In the genomic region with DNA sequence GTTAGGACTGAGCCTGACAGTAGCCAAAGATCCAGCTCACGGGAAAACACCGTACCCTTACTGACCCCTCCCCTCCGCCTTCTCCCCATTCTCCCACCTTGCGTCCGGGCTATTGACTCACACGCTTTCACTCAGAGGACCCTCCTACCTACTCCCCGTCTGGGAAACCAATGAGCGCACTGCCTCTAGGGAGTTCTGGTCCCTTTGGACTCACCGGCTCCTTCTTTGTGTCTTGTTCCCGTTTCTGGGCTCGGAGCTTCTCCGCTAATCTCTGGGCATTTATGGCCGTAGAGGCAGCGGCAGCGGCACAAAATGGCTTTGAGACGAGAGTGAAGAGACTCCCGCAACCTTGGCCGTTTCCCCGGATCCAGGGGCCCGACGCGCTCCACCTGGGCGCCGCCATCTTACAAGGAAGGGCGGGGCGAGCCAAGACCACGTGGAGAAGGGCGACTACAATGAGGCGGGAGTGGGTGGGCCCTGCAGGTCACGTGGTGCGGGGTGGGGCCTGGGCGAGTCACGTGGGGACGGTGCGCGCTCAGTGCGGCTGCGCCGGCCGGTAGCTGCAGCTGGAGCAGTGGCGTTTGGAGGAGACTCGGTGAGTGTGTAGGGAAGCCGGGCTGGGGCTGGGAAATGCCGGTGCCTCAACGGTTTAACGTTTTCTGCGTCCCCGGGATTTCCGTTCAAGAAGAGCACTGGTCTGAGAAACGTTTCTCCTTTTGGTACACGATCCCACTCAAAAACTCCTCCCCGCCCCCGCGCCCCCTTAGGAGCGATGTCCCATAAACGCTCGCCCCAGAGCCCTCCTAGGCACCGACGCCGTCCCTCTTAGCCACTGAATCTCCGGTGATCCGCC, we compare ENCODE assay signal across 1 cellular context.
TF ChIP-seq lines count a peak whose summit lies in the region.

FAM118B (plus strand) TSS at position 547 of the 853 bp plus-strand sequence. CDS start 23,220 bp downstream, outside the sequence.
RPUSD4 (minus strand) TSS at position 415 of the 853 bp plus-strand sequence; CDS start at position 403, 12 bp downstream.

TF ChIP-seq in K562, 482 proteins besides CTCF, POLR2A, EP300 and RAD21 (continued from another document and continues in another):
- TF ChIP-seq, protein P1, sequence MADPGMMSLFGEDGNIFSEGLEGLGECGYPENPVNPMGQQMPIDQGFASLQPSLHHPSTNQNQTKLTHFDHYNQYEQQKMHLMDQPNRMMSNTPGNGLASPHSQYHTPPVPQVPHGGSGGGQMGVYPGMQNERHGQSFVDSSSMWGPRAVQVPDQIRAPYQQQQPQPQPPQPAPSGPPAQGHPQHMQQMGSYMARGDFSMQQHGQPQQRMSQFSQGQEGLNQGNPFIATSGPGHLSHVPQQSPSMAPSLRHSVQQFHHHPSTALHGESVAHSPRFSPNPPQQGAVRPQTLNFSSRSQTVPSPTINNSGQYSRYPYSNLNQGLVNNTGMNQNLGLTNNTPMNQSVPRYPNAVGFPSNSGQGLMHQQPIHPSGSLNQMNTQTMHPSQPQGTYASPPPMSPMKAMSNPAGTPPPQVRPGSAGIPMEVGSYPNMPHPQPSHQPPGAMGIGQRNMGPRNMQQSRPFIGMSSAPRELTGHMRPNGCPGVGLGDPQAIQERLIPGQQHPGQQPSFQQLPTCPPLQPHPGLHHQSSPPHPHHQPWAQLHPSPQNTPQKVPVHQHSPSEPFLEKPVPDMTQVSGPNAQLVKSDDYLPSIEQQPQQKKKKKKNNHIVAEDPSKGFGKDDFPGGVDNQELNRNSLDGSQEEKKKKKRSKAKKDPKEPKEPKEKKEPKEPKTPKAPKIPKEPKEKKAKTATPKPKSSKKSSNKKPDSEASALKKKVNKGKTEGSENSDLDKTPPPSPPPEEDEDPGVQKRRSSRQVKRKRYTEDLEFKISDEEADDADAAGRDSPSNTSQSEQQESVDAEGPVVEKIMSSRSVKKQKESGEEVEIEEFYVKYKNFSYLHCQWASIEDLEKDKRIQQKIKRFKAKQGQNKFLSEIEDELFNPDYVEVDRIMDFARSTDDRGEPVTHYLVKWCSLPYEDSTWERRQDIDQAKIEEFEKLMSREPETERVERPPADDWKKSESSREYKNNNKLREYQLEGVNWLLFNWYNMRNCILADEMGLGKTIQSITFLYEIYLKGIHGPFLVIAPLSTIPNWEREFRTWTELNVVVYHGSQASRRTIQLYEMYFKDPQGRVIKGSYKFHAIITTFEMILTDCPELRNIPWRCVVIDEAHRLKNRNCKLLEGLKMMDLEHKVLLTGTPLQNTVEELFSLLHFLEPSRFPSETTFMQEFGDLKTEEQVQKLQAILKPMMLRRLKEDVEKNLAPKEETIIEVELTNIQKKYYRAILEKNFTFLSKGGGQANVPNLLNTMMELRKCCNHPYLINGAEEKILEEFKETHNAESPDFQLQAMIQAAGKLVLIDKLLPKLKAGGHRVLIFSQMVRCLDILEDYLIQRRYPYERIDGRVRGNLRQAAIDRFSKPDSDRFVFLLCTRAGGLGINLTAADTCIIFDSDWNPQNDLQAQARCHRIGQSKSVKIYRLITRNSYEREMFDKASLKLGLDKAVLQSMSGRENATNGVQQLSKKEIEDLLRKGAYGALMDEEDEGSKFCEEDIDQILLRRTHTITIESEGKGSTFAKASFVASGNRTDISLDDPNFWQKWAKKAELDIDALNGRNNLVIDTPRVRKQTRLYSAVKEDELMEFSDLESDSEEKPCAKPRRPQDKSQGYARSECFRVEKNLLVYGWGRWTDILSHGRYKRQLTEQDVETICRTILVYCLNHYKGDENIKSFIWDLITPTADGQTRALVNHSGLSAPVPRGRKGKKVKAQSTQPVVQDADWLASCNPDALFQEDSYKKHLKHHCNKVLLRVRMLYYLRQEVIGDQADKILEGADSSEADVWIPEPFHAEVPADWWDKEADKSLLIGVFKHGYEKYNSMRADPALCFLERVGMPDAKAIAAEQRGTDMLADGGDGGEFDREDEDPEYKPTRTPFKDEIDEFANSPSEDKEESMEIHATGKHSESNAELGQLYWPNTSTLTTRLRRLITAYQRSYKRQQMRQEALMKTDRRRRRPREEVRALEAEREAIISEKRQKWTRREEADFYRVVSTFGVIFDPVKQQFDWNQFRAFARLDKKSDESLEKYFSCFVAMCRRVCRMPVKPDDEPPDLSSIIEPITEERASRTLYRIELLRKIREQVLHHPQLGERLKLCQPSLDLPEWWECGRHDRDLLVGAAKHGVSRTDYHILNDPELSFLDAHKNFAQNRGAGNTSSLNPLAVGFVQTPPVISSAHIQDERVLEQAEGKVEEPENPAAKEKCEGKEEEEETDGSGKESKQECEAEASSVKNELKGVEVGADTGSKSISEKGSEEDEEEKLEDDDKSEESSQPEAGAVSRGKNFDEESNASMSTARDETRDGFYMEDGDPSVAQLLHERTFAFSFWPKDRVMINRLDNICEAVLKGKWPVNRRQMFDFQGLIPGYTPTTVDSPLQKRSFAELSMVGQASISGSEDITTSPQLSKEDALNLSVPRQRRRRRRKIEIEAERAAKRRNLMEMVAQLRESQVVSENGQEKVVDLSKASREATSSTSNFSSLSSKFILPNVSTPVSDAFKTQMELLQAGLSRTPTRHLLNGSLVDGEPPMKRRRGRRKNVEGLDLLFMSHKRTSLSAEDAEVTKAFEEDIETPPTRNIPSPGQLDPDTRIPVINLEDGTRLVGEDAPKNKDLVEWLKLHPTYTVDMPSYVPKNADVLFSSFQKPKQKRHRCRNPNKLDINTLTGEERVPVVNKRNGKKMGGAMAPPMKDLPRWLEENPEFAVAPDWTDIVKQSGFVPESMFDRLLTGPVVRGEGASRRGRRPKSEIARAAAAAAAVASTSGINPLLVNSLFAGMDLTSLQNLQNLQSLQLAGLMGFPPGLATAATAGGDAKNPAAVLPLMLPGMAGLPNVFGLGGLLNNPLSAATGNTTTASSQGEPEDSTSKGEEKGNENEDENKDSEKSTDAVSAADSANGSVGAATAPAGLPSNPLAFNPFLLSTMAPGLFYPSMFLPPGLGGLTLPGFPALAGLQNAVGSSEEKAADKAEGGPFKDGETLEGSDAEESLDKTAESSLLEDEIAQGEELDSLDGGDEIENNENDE (IDR thresholded peaks at IDR 0.05; ENCODE audit: low read depth, low read length), result no peak
- TF ChIP-seq ZNF512 (tag; IDR thresholded peaks at IDR 0.05) (no peak), CHD2 (IDR thresholded peaks at IDR 0.05; ENCODE audit: low read depth, low read length) (no peak), YBX1 (IDR thresholded peaks at IDR 0.05) (no peak), ZNF124 (CRISPR knock-in tag; IDR thresholded peaks at IDR 0.05) (no peak), SNAPC5 (CRISPR knock-in tag; IDR thresholded peaks at IDR 0.05) (no peak), FOXJ3 (CRISPR knock-in tag; IDR thresholded peaks at IDR 0.05) (no peak), ETS1 (conservative IDR thresholded peaks at IDR 0.05; ENCODE audit: control insufficient read depth, low read depth, low read length) (peak; percentile 83; the same call in 1 of the 2 replicates), ZNF134 (CRISPR knock-in tag; conservative IDR thresholded peaks at IDR 0.05) (no peak), RBM34 (IDR thresholded peaks at IDR 0.05; ENCODE audit: borderline replicate concordance, insufficient read depth, low read length) (no peak), ZBTB26 (CRISPR knock-in tag; IDR thresholded peaks at IDR 0.05) (no peak), FOXK1 (CRISPR knock-in tag; IDR thresholded peaks at IDR 0.05; ENCODE audit: borderline replicate concordance) (no peak), NUFIP1 (IDR thresholded peaks at IDR 0.05; ENCODE audit: partially characterized antibody) (no peak)
- TF ChIP-seq, protein P2, sequence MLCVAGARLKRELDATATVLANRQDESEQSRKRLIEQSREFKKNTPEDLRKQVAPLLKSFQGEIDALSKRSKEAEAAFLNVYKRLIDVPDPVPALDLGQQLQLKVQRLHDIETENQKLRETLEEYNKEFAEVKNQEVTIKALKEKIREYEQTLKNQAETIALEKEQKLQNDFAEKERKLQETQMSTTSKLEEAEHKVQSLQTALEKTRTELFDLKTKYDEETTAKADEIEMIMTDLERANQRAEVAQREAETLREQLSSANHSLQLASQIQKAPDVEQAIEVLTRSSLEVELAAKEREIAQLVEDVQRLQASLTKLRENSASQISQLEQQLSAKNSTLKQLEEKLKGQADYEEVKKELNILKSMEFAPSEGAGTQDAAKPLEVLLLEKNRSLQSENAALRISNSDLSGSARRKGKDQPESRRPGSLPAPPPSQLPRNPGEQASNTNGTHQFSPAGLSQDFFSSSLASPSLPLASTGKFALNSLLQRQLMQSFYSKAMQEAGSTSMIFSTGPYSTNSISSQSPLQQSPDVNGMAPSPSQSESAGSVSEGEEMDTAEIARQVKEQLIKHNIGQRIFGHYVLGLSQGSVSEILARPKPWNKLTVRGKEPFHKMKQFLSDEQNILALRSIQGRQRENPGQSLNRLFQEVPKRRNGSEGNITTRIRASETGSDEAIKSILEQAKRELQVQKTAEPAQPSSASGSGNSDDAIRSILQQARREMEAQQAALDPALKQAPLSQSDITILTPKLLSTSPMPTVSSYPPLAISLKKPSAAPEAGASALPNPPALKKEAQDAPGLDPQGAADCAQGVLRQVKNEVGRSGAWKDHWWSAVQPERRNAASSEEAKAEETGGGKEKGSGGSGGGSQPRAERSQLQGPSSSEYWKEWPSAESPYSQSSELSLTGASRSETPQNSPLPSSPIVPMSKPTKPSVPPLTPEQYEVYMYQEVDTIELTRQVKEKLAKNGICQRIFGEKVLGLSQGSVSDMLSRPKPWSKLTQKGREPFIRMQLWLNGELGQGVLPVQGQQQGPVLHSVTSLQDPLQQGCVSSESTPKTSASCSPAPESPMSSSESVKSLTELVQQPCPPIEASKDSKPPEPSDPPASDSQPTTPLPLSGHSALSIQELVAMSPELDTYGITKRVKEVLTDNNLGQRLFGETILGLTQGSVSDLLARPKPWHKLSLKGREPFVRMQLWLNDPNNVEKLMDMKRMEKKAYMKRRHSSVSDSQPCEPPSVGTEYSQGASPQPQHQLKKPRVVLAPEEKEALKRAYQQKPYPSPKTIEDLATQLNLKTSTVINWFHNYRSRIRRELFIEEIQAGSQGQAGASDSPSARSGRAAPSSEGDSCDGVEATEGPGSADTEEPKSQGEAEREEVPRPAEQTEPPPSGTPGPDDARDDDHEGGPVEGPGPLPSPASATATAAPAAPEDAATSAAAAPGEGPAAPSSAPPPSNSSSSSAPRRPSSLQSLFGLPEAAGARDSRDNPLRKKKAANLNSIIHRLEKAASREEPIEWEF (CRISPR knock-in tag; IDR thresholded peaks at IDR 0.05), result no peak
- TF ChIP-seq, protein P3, sequence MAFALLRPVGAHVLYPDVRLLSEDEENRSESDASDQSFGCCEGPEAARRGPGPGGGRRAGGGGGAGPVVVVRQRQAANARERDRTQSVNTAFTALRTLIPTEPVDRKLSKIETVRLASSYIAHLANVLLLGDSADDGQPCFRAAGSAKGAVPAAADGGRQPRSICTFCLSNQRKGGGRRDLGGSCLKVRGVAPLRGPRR (CRISPR knock-in tag; IDR thresholded peaks at IDR 0.05), result no peak
